11 cellular contexts compared by ENCODE assay signal in genomic region chr4:18319456-18319855, GRCh38.
"Had no signal": no experiment of that assay in that cellular context is flagged by ENCODE, and none has a peak within 500 bp of the region (broad histone marks: within the 10 kb centered on the region; RNA-seq: fewer than 3 reads in every experiment).

No MANE protein-coding gene starts in this region.

- H3K27me3 ChIP-seq: pancreas, stomach had no signal

- FAIRE-seq: pancreas, TTC549 had no signal

- H3K4me1 Mint-ChIP-seq: activated naive CD4-positive, alpha-beta T cell treated with anti-CD3 and anti-CD28 coated beads, Interleukin-2, amount 50 U/mL, for 24 hours; T-helper 17 cell had no signal

- H3K4me3 Mint-ChIP-seq: activated naive CD4-positive, alpha-beta T cell treated with anti-CD3 and anti-CD28 coated beads, Interleukin-2, amount 50 U/mL, for 24 hours; T-helper 17 cell had no signal

- H3K27ac ChIP-seq: epithelial cell of prostate, stomach had no signal

- H3K9me3 ChIP-seq: left lung, pancreas, stomach had no signal

- DNase-seq: activated CD4-positive, CD25-positive, alpha-beta regulatory T cell; effector CD8-positive, alpha-beta T cell; T-helper 17 cell had no signal

- H3K9me3 Mint-ChIP-seq: activated naive CD4-positive, alpha-beta T cell treated with anti-CD3 and anti-CD28 coated beads, Interleukin-2, amount 50 U/mL, for 24 hours; activated T-helper 2 cell treated with anti-CD3 and anti-CD28 coated beads, Interferon-gamma antibody, Interleukin-2, Interleukin-4, amounts not matched to agents 10 μg/mL and 5 μg/mL and 100 μg/mL, durations not matched to agents 14 hours and 24 hours and 36 hours had no signal

- H3K36me3 Mint-ChIP-seq: activated naive CD4-positive, alpha-beta T cell treated with anti-CD3 and anti-CD28 coated beads, Interleukin-2, amount 50 U/mL, for 24 hours had no signal

- H3K27ac Mint-ChIP-seq: activated naive CD4-positive, alpha-beta T cell treated with anti-CD3 and anti-CD28 coated beads, Interleukin-2, amount 50 U/mL, for 24 hours; activated T-helper 2 cell treated with anti-CD3 and anti-CD28 coated beads, Interferon-gamma antibody, Interleukin-2, Interleukin-4, amounts not matched to agents 10 μg/mL and 5 μg/mL and 100 μg/mL, durations not matched to agents 14 hours and 24 hours and 36 hours; T-helper 17 cell had no signal

- H3K36me3 ChIP-seq: left lung, pancreas, stomach had no signal

- H3K4me3 ChIP-seq: left lung, skin epidermis had no signal

- H3K4me1 ChIP-seq: left lung had no signal

- ATAC-seq: T-helper 17 cell had no signal
